ENCODE assay signal across 33 cellular contexts in genomic region chr5:87367243-87367642, GRCh38.
"Had no signal": no experiment of that assay in that cellular context is flagged by ENCODE, and none has a peak within 500 bp of the region (broad histone marks: within the 10 kb centered on the region; RNA-seq: fewer than 3 reads in every experiment).

No MANE protein-coding gene starts in this region.

- DNase-seq: activated B cell treated with CpG ODN at 0.5 μM for 24 hours; activated CD4-positive, alpha-beta T cell treated with anti-CD3 and anti-CD28 coated beads for 48 hours; activated CD4-positive, alpha-beta T cell treated with anti-CD3 and anti-CD28 coated beads, Interleukin-2, amount 50 U/mL, for 1 hour; activated CD4-positive, alpha-beta T cell treated with anti-CD3 and anti-CD28 coated beads, Interleukin-2, amount 50 U/mL, for 48 hours; activated CD8-positive, alpha-beta memory T cell treated with anti-CD3 and anti-CD28 coated beads for 24 hours; activated CD8-positive, alpha-beta T cell treated with anti-CD3 and anti-CD28 coated beads for 36 hours; activated effector memory CD4-positive, alpha-beta T cell treated with anti-CD3 and anti-CD28 coated beads, Interleukin-2, amount 50 U/mL, for 16 hours; activated naive CD4-positive, alpha-beta T cell treated with anti-CD3 and anti-CD28 coated beads for 36 hours; activated naive CD8-positive, alpha-beta T cell treated with anti-CD3 and anti-CD28 coated beads for 36 hours; activated naive CD8-positive, alpha-beta T cell treated with anti-CD3 and anti-CD28 coated beads, Interleukin-2, amount 50 U/mL, for 24 hours; activated T-cell treated with anti-CD3 and anti-CD28 coated beads, Interleukin-2, amount 50 U/mL, for 1 hour; activated T-cell treated with anti-CD3 and anti-CD28 coated beads, Interleukin-2, amount 50 U/mL, for 48 hours; adrenal gland; amygdala; aorta; central memory CD4-positive, alpha-beta T cell; dorsolateral prefrontal cortex; effector memory CD8-positive, alpha-beta T cell; erythroblast; foreskin melanocyte; T-helper 2 cell; WERI-Rb-1 had no signal

- H3K36me3 ChIP-seq: breast epithelium had no signal

- H3K27ac ChIP-seq: adrenal gland, breast epithelium, cardiac muscle cell, coronary artery, esophagus muscularis mucosa, gastroesophageal sphincter, WERI-Rb-1 had no signal

- H3K9me3 ChIP-seq: adrenal gland, breast epithelium, esophagus muscularis mucosa, gastroesophageal sphincter had no signal

- H3K4me1 ChIP-seq: adrenal gland, breast epithelium, esophagus muscularis mucosa, gastroesophageal sphincter had no signal

- H3K4me3 ChIP-seq: adrenal gland, breast epithelium, cardiac muscle cell, coronary artery, dorsolateral prefrontal cortex, esophagus muscularis mucosa, gastroesophageal sphincter had no signal

- H3K27ac Mint-ChIP-seq: activated B cell treated with CpG ODN at 0.5 μM for 24 hours; activated CD8-positive, alpha-beta T cell treated with anti-CD3 and anti-CD28 coated beads for 36 hours; activated naive CD4-positive, alpha-beta T cell treated with anti-CD3 and anti-CD28 coated beads for 36 hours; activated naive CD4-positive, alpha-beta T cell treated with anti-CD3 and anti-CD28 coated beads, Interleukin-2, amount 50 U/mL, for 24 hours; activated naive CD8-positive, alpha-beta T cell treated with anti-CD3 and anti-CD28 coated beads for 36 hours; activated naive CD8-positive, alpha-beta T cell treated with anti-CD3 and anti-CD28 coated beads, Interleukin-2, amount 50 U/mL, for 24 hours; activated T-helper 2 cell treated with anti-CD3 and anti-CD28 coated beads, Interferon-gamma antibody, Interleukin-2, Interleukin-4, amounts not matched to agents 10 μg/mL and 5 μg/mL and 100 μg/mL, durations not matched to agents 14 hours and 24 hours and 36 hours; dendritic cell treated with granulocyte-macrophage colony-stimulating factor and Interleukin-4, amounts not matched to agents 40 ng/mL and 50 ng/mL, for 4 days had no signal

- H3K4me1 Mint-ChIP-seq: activated B cell treated with CpG ODN at 0.5 μM for 24 hours, brain had no signal

- H3K4me3 Mint-ChIP-seq: activated B cell treated with CpG ODN at 0.5 μM for 24 hours; activated CD8-positive, alpha-beta T cell treated with anti-CD3 and anti-CD28 coated beads for 36 hours; activated naive CD4-positive, alpha-beta T cell treated with anti-CD3 and anti-CD28 coated beads for 36 hours; activated naive CD4-positive, alpha-beta T cell treated with anti-CD3 and anti-CD28 coated beads, Interleukin-2, amount 50 U/mL, for 24 hours; activated naive CD8-positive, alpha-beta T cell treated with anti-CD3 and anti-CD28 coated beads for 36 hours; activated naive CD8-positive, alpha-beta T cell treated with anti-CD3 and anti-CD28 coated beads, Interleukin-2, amount 50 U/mL, for 24 hours; activated T-helper 1 cell treated with anti-CD3 and anti-CD28 coated beads, Interleukin-12 subunit alpha, Interleukin-12 subunit beta, Interleukin-2, Interleukin-4 antibody, amounts not matched to agents 30 ng/mL and 10 ng/mL and 1 ng/mL, durations not matched to agents 14 hours and 24 hours and 36 hours; brain; dendritic cell treated with granulocyte-macrophage colony-stimulating factor and Interleukin-4, amounts not matched to agents 40 ng/mL and 50 ng/mL, for 4 days; effector memory CD8-positive, alpha-beta T cell had no signal

- H3K27me3 Mint-ChIP-seq: activated B cell treated with CpG ODN at 0.5 μM for 24 hours; activated CD8-positive, alpha-beta T cell treated with anti-CD3 and anti-CD28 coated beads for 36 hours; activated naive CD4-positive, alpha-beta T cell treated with anti-CD3 and anti-CD28 coated beads, Interleukin-2, amount 50 U/mL, for 24 hours; activated naive CD8-positive, alpha-beta T cell treated with anti-CD3 and anti-CD28 coated beads for 36 hours; activated naive CD8-positive, alpha-beta T cell treated with anti-CD3 and anti-CD28 coated beads, Interleukin-2, amount 50 U/mL, for 24 hours; brain; dendritic cell treated with granulocyte-macrophage colony-stimulating factor and Interleukin-4, amounts not matched to agents 40 ng/mL and 50 ng/mL, for 4 days; effector memory CD8-positive, alpha-beta T cell had no signal

- H3K9me3 Mint-ChIP-seq: activated B cell treated with CpG ODN at 0.5 μM for 24 hours; activated CD8-positive, alpha-beta T cell treated with anti-CD3 and anti-CD28 coated beads for 36 hours; activated naive CD4-positive, alpha-beta T cell treated with anti-CD3 and anti-CD28 coated beads for 36 hours; activated naive CD4-positive, alpha-beta T cell treated with anti-CD3 and anti-CD28 coated beads, Interleukin-2, amount 50 U/mL, for 24 hours; activated naive CD8-positive, alpha-beta T cell treated with anti-CD3 and anti-CD28 coated beads for 36 hours; activated naive CD8-positive, alpha-beta T cell treated with anti-CD3 and anti-CD28 coated beads, Interleukin-2, amount 50 U/mL, for 24 hours; activated T-helper 1 cell treated with anti-CD3 and anti-CD28 coated beads, Interleukin-12 subunit alpha, Interleukin-12 subunit beta, Interleukin-2, Interleukin-4 antibody, amounts not matched to agents 30 ng/mL and 10 ng/mL and 1 ng/mL, durations not matched to agents 14 hours and 24 hours and 36 hours; activated T-helper 2 cell treated with anti-CD3 and anti-CD28 coated beads, Interferon-gamma antibody, Interleukin-2, Interleukin-4, amounts not matched to agents 10 μg/mL and 5 μg/mL and 100 μg/mL, durations not matched to agents 14 hours and 24 hours and 36 hours; brain; dendritic cell treated with granulocyte-macrophage colony-stimulating factor and Interleukin-4, amounts not matched to agents 40 ng/mL and 50 ng/mL, for 4 days; effector memory CD8-positive, alpha-beta T cell had no signal

- ATAC-seq: activated CD4-positive, CD25-positive, alpha-beta regulatory T cell treated with anti-CD3 and anti-CD28 coated beads, Interleukin-2, amount 50 U/mL, for 24 hours; activated CD8-positive, alpha-beta T cell treated with anti-CD3 and anti-CD28 coated beads for 36 hours; activated naive CD8-positive, alpha-beta T cell treated with anti-CD3 and anti-CD28 coated beads, Interleukin-2, amount 50 U/mL, for 24 hours; effector memory CD8-positive, alpha-beta T cell; gastroesophageal sphincter had no signal

- H3K27me3 ChIP-seq: adrenal gland, breast epithelium, cardiac muscle cell, dorsolateral prefrontal cortex, esophagus muscularis mucosa, gastroesophageal sphincter had no signal
